In genomic region chr7:128387663-128388485, GRCh38 we compare ENCODE assay signal across 9 cellular contexts. TPM values are rescaled to one million over a fixed set of nuclear protein-coding genes. Genes with fewer than 3 reads are reported as not detected.
DNase-seq lines count a peak whose midpoint lies in the region; ATAC-seq and TF ChIP-seq lines count a peak whose summit lies in the region.
"Had no signal": no experiment of that assay in that cellular context is flagged by ENCODE, and none has a peak within 500 bp of the region (broad histone marks: within the 10 kb centered on the region; RNA-seq: fewer than 3 reads in every experiment).

No MANE protein-coding gene starts in this region.

- H3K27ac ChIP-seq in IMR-90 (ENCODE audit: insufficient read depth, low read length), result no peak overlapping the region

- H2BK120ac ChIP-seq in IMR-90 (ENCODE audit: low read depth, low read length), result no peak overlapping the region

- peaks cover 30% of the 10 kb centered on the region for H3K27me3 ChIP-seq in IMR-90 (ENCODE audit: control insufficient read depth, insufficient read depth, low read length)

- H3K9me3 Mint-ChIP-seq in CD14-positive monocyte (peaks cover 0 to 3% (median 0%) of the 10 kb centered on the region in 7 donors), osteocyte (ENCODE audit: unreplicated experiment) (no peaks in the 10 kb centered on the region), type B pancreatic cell (no peaks in the 10 kb centered on the region)
- H3K9me3 Mint-ChIP-seq: IgD-negative memory B cell had no signal

- peaks cover 9% of the 10 kb centered on the region for H3K36me3 ChIP-seq in IMR-90 (ENCODE audit: control insufficient read depth, insufficient read depth, low read length)

- no peak overlapping the region for H4K91ac ChIP-seq in IMR-90 (ENCODE audit: insufficient read depth, low read depth, low read length)

- no peak overlapping the region for H3K56ac ChIP-seq in IMR-90 (ENCODE audit: extremely low read depth, insufficient read depth, low read length)

- CTCF ChIA-PET in IMR-90 (lab: Yijun Ruan, JAX), result interaction anchor here (0.6 to 3.8 kb wide), 7 partner anchors 13 to 73 kb away, joined by 3 to 66 read pairs (median 3); partner anchors contain the start of gene RBM28

- H2BK20ac ChIP-seq in IMR-90 (ENCODE audit: low read depth, low read length), result no peak overlapping the region

- no peak overlapping the region for H3K18ac ChIP-seq in IMR-90 (ENCODE audit: low read depth, low read length)

- no peak overlapping the region for H4K5ac ChIP-seq in IMR-90 (ENCODE audit: low read depth, low read length)

- H3K27me3 Mint-ChIP-seq in CD14-positive monocyte (ENCODE audit: low read depth in 3 of 3) (peaks cover 7 to 15% (median 11%) of the 10 kb centered on the region in 3 donors), osteocyte (ENCODE audit: unreplicated experiment) (peaks cover 7% of the 10 kb centered on the region), type B pancreatic cell (peaks cover 3% of the 10 kb centered on the region)

- POLR2A ChIA-PET in IMR-90 (lab: Charles Lee; ENCODE audit: unreplicated experiment), result interaction anchor here (1.0 kb wide), 1 partner anchor 40 kb away, joined by 4 read pairs; no protein-coding TSS in a partner anchor

- peak overlapping the region; percentile 48; the same call in 1 of the 2 replicates for H3K23ac ChIP-seq in IMR-90 (ENCODE audit: low read depth, low read length)

- no CpG with 5 or more reads among the region's 17 CpGs for WGBS in IMR-90 (ENCODE audit: extremely low coverage in 2 of 2, insufficient read length in 1 of 2), 2 experiments

- H2BK15ac ChIP-seq in IMR-90 (ENCODE audit: low read depth, low read length), result no peak overlapping the region

- no peak overlapping the region for H2AK5ac ChIP-seq in IMR-90 (ENCODE audit: low read depth, low read length)

- H3K36me3 Mint-ChIP-seq in CD14-positive monocyte (peaks cover 9 to 14% of the 10 kb centered on the region in 2 donors), osteocyte (ENCODE audit: unreplicated experiment) (no peaks in the 10 kb centered on the region), type B pancreatic cell (no peaks in the 10 kb centered on the region)

- no peak overlapping the region for H4K8ac ChIP-seq in IMR-90 (ENCODE audit: low read depth in 2 of 2, low read length in 2 of 2)

- H3K27ac Mint-ChIP-seq in CD14-positive monocyte, result no peak overlapping the region
- no peak overlapping the region for H3K27ac Mint-ChIP-seq in osteocyte (ENCODE audit: unreplicated experiment)
- H3K27ac Mint-ChIP-seq in type B pancreatic cell, result no peak overlapping the region
- H3K27ac Mint-ChIP-seq: IgD-negative memory B cell had no signal

- TF ChIP-seq RAD21 in IMR-90 (IDR thresholded peaks at IDR 0.05; ENCODE audit: low read length), result peak; percentile 83

- no peaks in the 10 kb centered on the region for H3K79me1 ChIP-seq in IMR-90 (ENCODE audit: low read depth in 1 of 2, low read length in 2 of 2)

- H4K20me1 ChIP-seq in IMR-90 (ENCODE audit: insufficient read depth, low read length), result peaks cover 9% of the 10 kb centered on the region; the same call in 1 of the 2 replicates

- TF ChIP-seq POLR2A in IMR-90 (IDR thresholded peaks at IDR 0.05; ENCODE audit: low read depth, low read length), result no peak

- no peak overlapping the region for H2BK5ac ChIP-seq in IMR-90 (ENCODE audit: low read depth, low read length, poor library complexity, severe bottlenecking)

- no peak overlapping the region; the same call in 1 of the 2 replicates for H3K4me2 ChIP-seq in IMR-90 (ENCODE audit: low read depth, low read length)

- dilution Hi-C loops in IMR-90 (cut with HindIII; ENCODE audit: low sequenced_read_pairs, unreplicated experiment), result no loop called here

- ATAC-seq in GM19372 (IDR thresholded peaks at IDR 0.05; ENCODE audit: low read depth, unreplicated experiment), result peak; percentile 80
- peak; percentile 95 for ATAC-seq in IMR-90 (ENCODE audit: low read depth)

- no TSS peak for BruUV-seq in IMR-90 (replicated peaks; lab: Mats Ljungman, UMichigan)

- H3K9me3 ChIP-seq in IMR-90 (ENCODE audit: control insufficient read depth, insufficient read depth, low read length), result no peaks in the 10 kb centered on the region

- peak overlapping the region in 1 of 2 donors; percentile 63 for H3K4me3 Mint-ChIP-seq in CD14-positive monocyte
- H3K4me3 Mint-ChIP-seq in osteocyte (ENCODE audit: unreplicated experiment), result no peak overlapping the region
- no peak overlapping the region for H3K4me3 Mint-ChIP-seq in type B pancreatic cell

- peaks cover 23% of the 10 kb centered on the region for H3K4me1 Mint-ChIP-seq in CD14-positive monocyte
- peaks cover 2% of the 10 kb centered on the region for H3K4me1 Mint-ChIP-seq in osteocyte (ENCODE audit: unreplicated experiment)
- H3K4me1 Mint-ChIP-seq in type B pancreatic cell (ENCODE audit: unreplicated experiment), result peaks cover 7% of the 10 kb centered on the region

- H3K9me1 ChIP-seq in IMR-90 (ENCODE audit: insufficient read depth, low read length), result no peaks in the 10 kb centered on the region

- DNase-seq in CD14-positive monocyte (ENCODE audit: low spot score) (no peak), IMR-90 (peak; percentile 57), RPMI7951 (ENCODE audit: low read depth) (peak; percentile 63), foreskin melanocyte (peak; percentile 59), osteocyte (ENCODE audit: extremely low spot score, unreplicated experiment) (peak; percentile 93), type B pancreatic cell (ENCODE audit: extremely low spot score, unreplicated experiment) (peak; percentile 91)
- peak; percentile 53 for DNase-seq in activated T-helper 9 cell treated with anti-CD3 and anti-CD28 coated beads, Interleukin-2, amount 50 U/mL, for 16 hours (ENCODE audit: low read depth)

- peak overlapping the region; percentile 67 for H2AFZ ChIP-seq in IMR-90 (replicated peaks; ENCODE audit: low read length, poor library complexity)

- intact Hi-C loops in CD14-positive monocyte (cut with micrococcal nuclease), result loop anchor here (2.0 to 5.0 kb wide), 2 partner anchors 39 to 681 kb away; no protein-coding TSS in a partner anchor
- intact Hi-C loops in IMR-90 (cut with micrococcal nuclease), result loop anchor here (1.0 kb wide), 1 partner anchor 41 kb away; no protein-coding TSS in a partner anchor

- H3K9ac ChIP-seq in IMR-90 (ENCODE audit: low read depth, low read length), result no peak overlapping the region

- H2AK9ac ChIP-seq in IMR-90 (replicated peaks; ENCODE audit: low read depth, low read length, poor library complexity), result peak overlapping the region; percentile 87

- H3K4me3 ChIP-seq in IMR-90 (ENCODE audit: insufficient read depth, low read depth, low read length), result no peak overlapping the region

- TF ChIP-seq CTCF in CD14-positive monocyte (IDR thresholded peaks at IDR 0.05), result peak; percentile 95
- TF ChIP-seq CTCF in IMR-90 (conservative IDR thresholded peaks at IDR 0.05; ENCODE audit: low read depth, low read length), result peak; percentile 91
- peak; percentile 92 for TF ChIP-seq CTCF in osteocyte (IDR thresholded peaks at IDR 0.05)
- TF ChIP-seq CTCF in type B pancreatic cell (conservative IDR thresholded peaks at IDR 0.05), result peak; percentile 95

- no peak overlapping the region for H3K4ac ChIP-seq in IMR-90 (ENCODE audit: low read depth, low read length)

- no peak overlapping the region for H3K14ac ChIP-seq in IMR-90 (replicated peaks; ENCODE audit: low read depth, low read length)

- in situ Hi-C loops in IMR-90 (cut with MboI; ENCODE audit: low sequenced_read_pairs), result no loop called here

- H3K4me1 ChIP-seq in IMR-90 (ENCODE audit: control insufficient read depth, insufficient read depth, low read length), result no peaks in the 10 kb centered on the region

TF ChIP-seq in IMR-90, 13 proteins besides CTCF, POLR2A, EP300 and RAD21 (continues in another document):
- TF ChIP-seq USF2 (IDR thresholded peaks at IDR 0.05; ENCODE audit: low read depth, low read length) (no peak), RCOR1 (IDR thresholded peaks at IDR 0.05; ENCODE audit: insufficient replicate concordance, low read length) (no peak), MAZ (IDR thresholded peaks at IDR 0.05; ENCODE audit: borderline replicate concordance, low read depth, low read length) (peak; percentile 37; the same call in 1 of the 2 replicates), SMC3 (IDR thresholded peaks at IDR 0.05; ENCODE audit: low read depth, low read length) (peak; percentile 93), MAFK (IDR thresholded peaks at IDR 0.05; ENCODE audit: low read depth, low read length) (no peak)

RNA-seq across cellular contexts. Expression of gene IMPDH1, which starts 21.9 kb away (rescaled TPM):
- polyA plus RNA-seq in CD14-positive monocyte (100 to 1,000 TPM; 110 to 152 TPM), IMR-90 (2012; rRNA removed) (69.3 and 72.0 TPM in 2 replicates)
- total RNA-seq in IMR-90 (2012; rRNA removed) (45.3 and 49.5 TPM in 2 replicates), osteocyte (33.5 and 36.2 TPM in 2 replicates), type B pancreatic cell (ENCODE audit: low replicate concordance) (34.4 and 42.2 TPM in 2 replicates)
- polyA plus RNA-seq in IMR-90 (2012; cell fraction: cytosol; rRNA removed), result 76.2 and 79.9 TPM in 2 replicates
- 87.3 and 216 TPM in 2 replicates for polyA plus RNA-seq in IMR-90 (2012; cell fraction: nucleus; rRNA removed; ENCODE audit: low replicate concordance)
- total RNA-seq in RPMI7951 (2014; rRNA removed; shearing (Covaris generic)), result 63.2 and 75.8 TPM in 2 replicates

RNA-seq across cellular contexts. Expression of gene PRRT4, which starts 26.4 kb away (rescaled TPM):
- not detected for polyA plus RNA-seq in CD14-positive monocyte
- total RNA-seq in IMR-90 (2012; rRNA removed), result not detected in 2 replicates
- not detected in 2 replicates for polyA plus RNA-seq in IMR-90 (2012; rRNA removed)
- polyA plus RNA-seq in IMR-90 (2012; cell fraction: cytosol; rRNA removed), result 0.03 TPM in 1 of 2 replicates, not detected in the other
- 0.03 and 0.08 TPM in 2 replicates for polyA plus RNA-seq in IMR-90 (2012; cell fraction: nucleus; rRNA removed; ENCODE audit: low replicate concordance)
- total RNA-seq in RPMI7951 (2014; rRNA removed; shearing (Covaris generic)), result not detected in 2 replicates
- 0.44 and 0.54 TPM in 2 replicates for total RNA-seq in osteocyte
- 7.0 and 7.7 TPM in 2 replicates for total RNA-seq in type B pancreatic cell (ENCODE audit: low replicate concordance)

RNA-seq across cellular contexts. Expression of gene RBM28, which starts 44.2 kb away (rescaled TPM):
- 1 to 10 TPM; 4.0 to 4.9 TPM for polyA plus RNA-seq in CD14-positive monocyte
- 12.4 and 18.6 TPM in 2 replicates for total RNA-seq in IMR-90 (2012; rRNA removed)
- polyA plus RNA-seq in IMR-90 (2012; rRNA removed), result 18.6 and 20.4 TPM in 2 replicates
- 4.5 and 11.5 TPM in 2 replicates for polyA plus RNA-seq in IMR-90 (2012; cell fraction: cytosol; rRNA removed)
- 13.8 and 59.8 TPM in 2 replicates for polyA plus RNA-seq in IMR-90 (2012; cell fraction: nucleus; rRNA removed; ENCODE audit: low replicate concordance)
- total RNA-seq in RPMI7951 (2014; rRNA removed; shearing (Covaris generic)), result 11.7 and 11.8 TPM in 2 replicates
- 45.6 and 46.1 TPM in 2 replicates for total RNA-seq in osteocyte
- total RNA-seq in type B pancreatic cell (ENCODE audit: low replicate concordance), result 49.0 and 59.7 TPM in 2 replicates
